ENCODE assay signal across 8 cellular contexts in genomic region chr7:156892086-156892800, GRCh38. TPM values are rescaled to one million over a fixed set of nuclear protein-coding genes. Genes with fewer than 3 reads are reported as not detected.
DNase-seq lines count a peak whose midpoint lies in the region; ATAC-seq and TF ChIP-seq lines count a peak whose summit lies in the region.

No MANE protein-coding gene starts in this region.

- CTCF ChIA-PET in BJ (lab: Yijun Ruan, JAX) = interaction anchor here (1.3 kb wide), 1 partner anchor 57 kb away, joined by 3 read pairs; the partner anchor contains the start of gene NOM1

- intact Hi-C loops in left ventricle myocardium superior (cut with micrococcal nuclease) (no loop called here), gastrocnemius medialis (cut with DNase I; ENCODE audit: low total_unique reads) (loop anchor here (1.0 to 10.0 kb wide), 4 partner anchors 60 to 445 kb away; partner anchors contain the start of genes DNAJB6, RNF32 and UBE3C)

- no peaks in the 10 kb centered on the region for H3K9me3 ChIP-seq in gastrocnemius medialis

- peak overlapping the region; percentile 90 to 99 (median 96) for H3K27ac ChIP-seq in gastrocnemius medialis

- H3K4me1 ChIP-seq in gastrocnemius medialis = peaks cover 27 to 47% of the 10 kb centered on the region in 2 donors

- no peaks in the 10 kb centered on the region for H3K27me3 Mint-ChIP-seq in activated naive CD8-positive, alpha-beta T cell

- peaks cover 51% of the 10 kb centered on the region for H3K4me1 Mint-ChIP-seq in activated naive CD8-positive, alpha-beta T cell (ENCODE audit: low read depth)

- H3K36me3 Mint-ChIP-seq in activated naive CD8-positive, alpha-beta T cell = no peaks in the 10 kb centered on the region

- ATAC-seq in GM19328 (IDR thresholded peaks at IDR 0.05; ENCODE audit: unreplicated experiment) = peak; percentile 22
- peak; percentile 14 for ATAC-seq in HG03521 (IDR thresholded peaks at IDR 0.05; ENCODE audit: unreplicated experiment)
- peak; percentile 39 for ATAC-seq in left ventricle myocardium superior
- ATAC-seq in gastrocnemius medialis = peak in 1 of 2 donors; percentile 10

- peak overlapping the region; percentile 94 for H3K4me3 Mint-ChIP-seq in activated naive CD8-positive, alpha-beta T cell

- no peak for DNase-seq in BJ (ENCODE audit: low read depth)
- peak; percentile 51 for DNase-seq in SK-MEL-5 (ENCODE audit: low read depth, low spot score)
- peak; percentile 67 for DNase-seq in left ventricle myocardium superior
- peak; percentile 19 to 40 for DNase-seq in gastrocnemius medialis
- DNase-seq in NCI-H187 (lab: John Stamatoyannopoulos, UW) = no peak

- H3K27ac Mint-ChIP-seq in activated naive CD8-positive, alpha-beta T cell = peak overlapping the region; percentile 81

- H3K27me3 ChIP-seq in BJ (ENCODE audit: control insufficient read depth, insufficient read depth, low read length) = no peaks in the 10 kb centered on the region
- no peaks in the 10 kb centered on the region for H3K27me3 ChIP-seq in gastrocnemius medialis

- TF ChIP-seq POLR2A in gastrocnemius medialis (IDR thresholded peaks at IDR 0.05) = no peak

- H3K9me3 Mint-ChIP-seq in activated naive CD8-positive, alpha-beta T cell (ENCODE audit: low read depth) = no peaks in the 10 kb centered on the region

- H3K4me3 ChIP-seq in BJ (ENCODE audit: low read depth, low read length) (peak overlapping the region; percentile 68), gastrocnemius medialis (peak overlapping the region; percentile 78 to 97 (median 84))

- POLR2A ChIA-PET in BJ (lab: Charles Lee) = interaction anchor here (0.5 kb wide), 1 partner anchor 444 kb away, joined by 3 read pairs; the partner anchor contains the start of gene DNAJB6

- in situ Hi-C loops in SK-MEL-5 (cut with HindIII; ENCODE audit: low pct_unique_long_range_greater_than_20kb, low sequenced_read_pairs) = no loop called here
- in situ Hi-C loops in gastrocnemius medialis (cut with MboI; ENCODE audit: low sequenced_read_pairs in 4 of 4) = no loop called here

- H3K36me3 ChIP-seq in BJ (ENCODE audit: control insufficient read depth, insufficient read depth, low read length) = no peaks in the 10 kb centered on the region; the same call in 1 of the 2 replicates
- H3K36me3 ChIP-seq in gastrocnemius medialis = no peaks in the 10 kb centered on the region

- no peak for TF ChIP-seq CTCF in BJ (IDR thresholded peaks at IDR 0.05; ENCODE audit: insufficient read depth, low read depth, low read length)
- TF ChIP-seq CTCF in gastrocnemius medialis (IDR thresholded peaks at IDR 0.05 in 4 of 5, conservative IDR thresholded peaks at IDR 0.05 in 1 of 5) = no peak

RNA-seq across cellular contexts. Expression of gene LMBR1, which starts 0.7 kb away (rescaled TPM):
- polyA plus RNA-seq in BJ (2011; rRNA removed) = 5.3 and 12.2 TPM in 2 replicates
- polyA minus RNA-seq in BJ (2011; rRNA and poly(A)+ RNA removed) = 9.9 and 13.4 TPM in 2 replicates
- 67.9 and 79.9 TPM in 2 replicates for total RNA-seq in SK-MEL-5 (2014; rRNA removed; shearing (Covaris generic))
- 67.7 and 74.9 TPM in 2 replicates for polyA plus RNA-seq in SK-MEL-5 (2015; cell fraction: cytosol; rRNA removed)
- 64.1 and 114 TPM in 2 replicates for polyA plus RNA-seq in SK-MEL-5 (2015; cell fraction: nucleus; rRNA removed)
- 44.5 TPM for total RNA-seq in left ventricle myocardium superior
- total RNA-seq in gastrocnemius medialis = 10 to 100 TPM; 27.9 to 87.0 (median 35.3) TPM

RNA-seq across cellular contexts. Expression of gene NOM1, which starts 57.3 kb away (rescaled TPM):
- polyA plus RNA-seq in BJ (2011; rRNA removed) = 8.0 and 9.5 TPM in 2 replicates
- 10.4 and 12.5 TPM in 2 replicates for polyA minus RNA-seq in BJ (2011; rRNA and poly(A)+ RNA removed)
- 15.9 and 17.9 TPM in 2 replicates for total RNA-seq in SK-MEL-5 (2014; rRNA removed; shearing (Covaris generic))
- 17.3 and 18.2 TPM in 2 replicates for polyA plus RNA-seq in SK-MEL-5 (2015; cell fraction: cytosol; rRNA removed)
- 60.0 and 67.9 TPM in 2 replicates for polyA plus RNA-seq in SK-MEL-5 (2015; cell fraction: nucleus; rRNA removed)
- 7.8 TPM for total RNA-seq in left ventricle myocardium superior
- total RNA-seq in gastrocnemius medialis = 10 to 100 TPM; 12.9 to 18.0 (median 14.3) TPM

Comparison
In these comparisons a context has a peak if more than half of its experiments do, and no peak if none do; other contexts are left out.
1. DNase-seq: peak in SK-MEL-5 (single experiment), left ventricle myocardium superior (single experiment) and gastrocnemius medialis (2 of 2); none in BJ (single experiment) and NCI-H187 (0 of 2).